In genomic region chr6:117226778-117227177, GRCh38 we compare ENCODE assay signal across 31 cellular contexts. TPM values are rescaled to one million over a fixed set of nuclear protein-coding genes. Genes with fewer than 3 reads are reported as not detected.
"Had no signal": no experiment of that assay in that cellular context is flagged by ENCODE, and none has a peak within 500 bp of the region (broad histone marks: within the 10 kb centered on the region; RNA-seq: fewer than 3 reads in every experiment).

No MANE protein-coding gene starts in this region.

- H3K9ac ChIP-seq: neural progenitor cell had no signal

- H2AFZ ChIP-seq: neural progenitor cell had no signal

- H3K9me3 ChIP-seq: pancreas, prostate gland, thoracic aorta, thyroid gland, tibial nerve, upper lobe of left lung, vagina had no signal

- H3K4me2 ChIP-seq: neural progenitor cell had no signal

- H3K36me3 ChIP-seq: neural progenitor cell, pancreas, prostate gland, stomach, thoracic aorta, thyroid gland, tibial nerve, upper lobe of left lung, vagina had no signal

- H3K27ac ChIP-seq: neural progenitor cell, pancreas, prostate gland, stomach, thoracic aorta, thyroid gland, tibial nerve, upper lobe of left lung, vagina had no signal

- H3K4me1 ChIP-seq: neural progenitor cell, pancreas, prostate gland, stomach, thyroid gland, tibial nerve, upper lobe of left lung, vagina had no signal

- ATAC-seq: naive thymus-derived CD4-positive, alpha-beta T cell; natural killer cell; pancreas; right cardiac atrium; sciatic nerve; stimulated activated effector memory CD8-positive, alpha-beta T cell treated with anti-CD3 and anti-CD28 coated beads, Interleukin-12 subunit alpha, Interleukin-12 subunit beta, amount 100 ng/mL, for 72 hours; stimulated activated naive B cell treated with anti-CD40 and anti-IgM and Interleukin-4, amounts not matched to agents 10 μg/mL and 1 μg/mL and 100 μg/mL, for 72 hours had no signal

- DNase-seq: naive thymus-derived CD4-positive, alpha-beta T cell; natural killer cell; occipital lobe; pancreas; right cardiac atrium; small intestine; stimulated activated CD4-positive, alpha-beta T cell treated with anti-CD3 and anti-CD28 coated beads, Interleukin-15, amount 100 ng/mL, for 24 hours; stimulated activated CD4-positive, alpha-beta T cell treated with anti-CD3 and anti-CD28 coated beads, Interleukin-2, amount 100 ng/mL, for 24 hours; stimulated activated CD4-positive, alpha-beta T cell treated with anti-CD3 and anti-CD28 coated beads, Interleukin-2, amount 100 ng/mL, for 48 hours; stimulated activated CD4-positive, alpha-beta T cell treated with anti-CD3 and anti-CD28 coated beads, Interleukin-4, amount 100 ng/mL, for 24 hours; stimulated activated naive B cell treated with anti-CD40 and anti-IgM and Interleukin-4, amounts not matched to agents 10 μg/mL and 1 μg/mL and 100 μg/mL, for 72 hours; stimulated activated naive CD4-positive, alpha-beta T cell treated with Interleukin-2 at 50 U/mL for 16 hours; stomach; thyroid gland; trophoblast cell; upper lobe of left lung had no signal

- H3K27me3 ChIP-seq: neural progenitor cell, pancreas, stomach, thyroid gland, tibial nerve, upper lobe of left lung, vagina had no signal

- H3K4me3 ChIP-seq: neural progenitor cell, pancreas, prostate gland, stomach, thoracic aorta, thyroid gland, tibial nerve, upper lobe of left lung, vagina had no signal

- FAIRE-seq: pancreas, small intestine, urothelium cell line had no signal

RNA-seq across cellular contexts. Expression of gene VGLL2, which starts 38.6 kb away (rescaled TPM):
- total RNA-seq: naive thymus-derived CD4-positive, alpha-beta T cell; natural killer cell; occipital lobe; osteocyte; pancreas; posterior vena cava; renal cortical epithelial cell; sciatic nerve; subcutaneous adipose tissue; temporal lobe; thoracic aorta; thyroid gland; tibial nerve; upper lobe of left lung; ureter; vagina had no signal
- polyA plus RNA-seq: naive thymus-derived CD4-positive, alpha-beta T cell; neural cell; pancreas; small intestine; stomach had no signal
